12 cellular contexts compared by ENCODE assay signal in genomic region chr7:150983893-150984368, GRCh38. TPM values are rescaled to one million over a fixed set of nuclear protein-coding genes. Genes with fewer than 3 reads are reported as not detected.
DNase-seq lines count a peak whose midpoint lies in the region; ATAC-seq and TF ChIP-seq lines count a peak whose summit lies in the region.
"Had no signal": no experiment of that assay in that cellular context is flagged by ENCODE, and none has a peak within 500 bp of the region (broad histone marks: within the 10 kb centered on the region; RNA-seq: fewer than 3 reads in every experiment).

No MANE protein-coding gene starts in this region.

- in situ Hi-C loops in Caki2 (cut with HindIII; ENCODE audit: low pct_unique_long_range_greater_than_20kb, low sequenced_read_pairs) = no loop called here
- in situ Hi-C loops in IMR-90 (cut with MboI; ENCODE audit: low sequenced_read_pairs) = loop anchor here (25.0 kb wide), 1 partner anchor 572 kb away; a partner anchor contains a TSS

- peaks cover 34% of the 10 kb centered on the region for H3K27me3 ChIP-seq in IMR-90 (ENCODE audit: control insufficient read depth, insufficient read depth, low read length)
- H3K27me3 ChIP-seq in ovary = no peaks in the 10 kb centered on the region

- H4K20me1 ChIP-seq in IMR-90 (ENCODE audit: insufficient read depth, low read length) = no peaks in the 10 kb centered on the region; the same call in 1 of the 2 replicates

- TF ChIP-seq EP300 in ovary (IDR thresholded peaks at IDR 0.05) = no peak

- no peak overlapping the region for H2BK20ac ChIP-seq in IMR-90 (ENCODE audit: low read depth, low read length)

- H4K91ac ChIP-seq in IMR-90 (ENCODE audit: insufficient read depth, low read depth, low read length) = no peak overlapping the region

- no peak overlapping the region for H3K9ac ChIP-seq in IMR-90 (ENCODE audit: low read depth, low read length)

- no peak overlapping the region for H2BK120ac ChIP-seq in IMR-90 (ENCODE audit: low read depth, low read length)

- TF ChIP-seq RAD21 in IMR-90 (IDR thresholded peaks at IDR 0.05; ENCODE audit: low read length) = no peak

- intact Hi-C loops in IMR-90 (cut with micrococcal nuclease) (no loop called here), left colon (cut with DNase I, micrococcal nuclease) (loop anchor here (10.0 kb wide), 2 partner anchors 89 to 199 kb away; no protein-coding TSS in a partner anchor), ovary (cut with DNase I) (no loop called here)

- no peak overlapping the region for H4K8ac ChIP-seq in IMR-90 (ENCODE audit: low read depth in 2 of 2, low read length in 2 of 2)

- H3K56ac ChIP-seq in IMR-90 (ENCODE audit: extremely low read depth, insufficient read depth, low read length) = no peak overlapping the region

- no peak overlapping the region for H2BK5ac ChIP-seq in IMR-90 (ENCODE audit: low read depth, low read length, poor library complexity, severe bottlenecking)

- H3K14ac ChIP-seq in IMR-90 (replicated peaks; ENCODE audit: low read depth, low read length) = no peak overlapping the region

- no peaks in the 10 kb centered on the region for H3K79me1 ChIP-seq in IMR-90 (ENCODE audit: low read depth in 1 of 2, low read length in 2 of 2)

- no peak overlapping the region for H3K27ac ChIP-seq in IMR-90 (ENCODE audit: insufficient read depth, low read length)
- no peak overlapping the region for H3K27ac ChIP-seq in ovary

- dilution Hi-C loops in IMR-90 (cut with HindIII; ENCODE audit: low sequenced_read_pairs, unreplicated experiment) = no loop called here

- H3K9me3 ChIP-seq in IMR-90 (ENCODE audit: control insufficient read depth, insufficient read depth, low read length) (no peaks in the 10 kb centered on the region), ovary (no peaks in the 10 kb centered on the region)

- H2BK15ac ChIP-seq in IMR-90 (ENCODE audit: low read depth, low read length) = no peak overlapping the region

- no peak overlapping the region for H3K4me3 ChIP-seq in IMR-90 (ENCODE audit: insufficient read depth, low read depth, low read length)
- no peak overlapping the region for H3K4me3 ChIP-seq in ovary
- H3K4me3 ChIP-seq: smooth muscle cell had no signal

- TF ChIP-seq CTCF in IMR-90 (conservative IDR thresholded peaks at IDR 0.05; ENCODE audit: low read depth, low read length) = no peak
- no peak for TF ChIP-seq CTCF in ovary (IDR thresholded peaks at IDR 0.05)

- H2AK5ac ChIP-seq in IMR-90 (ENCODE audit: low read depth, low read length) = no peak overlapping the region

- no CpG with 5 or more reads among the region's 2 CpGs for WGBS in IMR-90 (ENCODE audit: extremely low coverage in 2 of 2, insufficient read length in 1 of 2), 2 experiments
- WGBS in ovary, 3 donors = 0 to 4% (median 3%) methylated on average over 2 of the region's 2 CpGs

- H3K36me3 ChIP-seq in IMR-90 (ENCODE audit: control insufficient read depth, insufficient read depth, low read length) (no peaks in the 10 kb centered on the region), ovary (no peaks in the 10 kb centered on the region)

- H4K5ac ChIP-seq in IMR-90 (ENCODE audit: low read depth, low read length) = no peak overlapping the region

- H2AFZ ChIP-seq in IMR-90 (replicated peaks; ENCODE audit: low read length, poor library complexity) = no peak overlapping the region

- H3K4me2 ChIP-seq in IMR-90 (ENCODE audit: low read depth, low read length) = no peak overlapping the region
- H3K4me2 ChIP-seq: smooth muscle cell had no signal

- H3K18ac ChIP-seq in IMR-90 (ENCODE audit: low read depth, low read length) = no peak overlapping the region

- no peak overlapping the region for H2AK9ac ChIP-seq in IMR-90 (replicated peaks; ENCODE audit: low read depth, low read length, poor library complexity)

- BruUV-seq in IMR-90 (replicated peaks; lab: Mats Ljungman, UMichigan) = no TSS peak

- ATAC-seq in IMR-90 (ENCODE audit: low read depth) = no peak
- ATAC-seq in left colon = peak; percentile 31
- ATAC-seq in HG02885 (IDR thresholded peaks at IDR 0.05; ENCODE audit: poor library complexity, unreplicated experiment) = no peak
- no peak for ATAC-seq in stimulated activated naive CD8-positive, alpha-beta T cell treated with anti-CD3 and anti-CD28 coated beads, Interleukin-15, Interleukin-2, amounts not matched to agents 100 U/mL and 50 U/mL, for 24 hours
- ATAC-seq: activated T-helper 17 cell treated with anti-CD3 and anti-CD28 coated beads, Interleukin-2, amount 50 U/mL, for 72 hours; left cardiac atrium had no signal

- DNase-seq in Caki2 (ENCODE audit: low read depth) (peak; percentile 39), IMR-90 (peak; percentile 31), amniotic epithelial cell (ENCODE audit: low read depth) (peak; percentile 32), left colon (peak in 1 of 2 donors; percentile 32), ovary (no peak), NCI-H748 (lab: John Stamatoyannopoulos, UW; ENCODE audit: unreplicated experiment) (no peak)
- DNase-seq in stimulated activated naive CD8-positive, alpha-beta T cell treated with anti-CD3 and anti-CD28 coated beads, Interleukin-15, Interleukin-2, amounts not matched to agents 100 U/mL and 50 U/mL, for 24 hours = no peak
- DNase-seq: GF-D8, left cardiac atrium had no signal

- CTCF ChIA-PET in IMR-90 (lab: Yijun Ruan, JAX) = interaction anchor here (1.6 to 3.2 kb wide), 3 partner anchors 21 to 86 kb away, joined by 5 to 18 read pairs (median 7); no protein-coding TSS in a partner anchor

- POLR2A ChIA-PET in IMR-90 (lab: Charles Lee; ENCODE audit: unreplicated experiment) = no interaction called here

- no peaks in the 10 kb centered on the region for H3K9me1 ChIP-seq in IMR-90 (ENCODE audit: insufficient read depth, low read length)

- TF ChIP-seq POLR2A in IMR-90 (IDR thresholded peaks at IDR 0.05; ENCODE audit: low read depth, low read length) (no peak), ovary (IDR thresholded peaks at IDR 0.05) (no peak)

- peaks cover 6% of the 10 kb centered on the region; the same call in 1 of the 2 replicates for H3K4me1 ChIP-seq in IMR-90 (ENCODE audit: control insufficient read depth, insufficient read depth, low read length)
- peaks cover 7% of the 10 kb centered on the region for H3K4me1 ChIP-seq in ovary (ENCODE audit: insufficient read depth)

- no peak overlapping the region for H3K23ac ChIP-seq in IMR-90 (ENCODE audit: low read depth, low read length)

- H3K4ac ChIP-seq in IMR-90 (ENCODE audit: low read depth, low read length) = no peak overlapping the region

TF ChIP-seq in IMR-90, 13 proteins besides CTCF, POLR2A, EP300 and RAD21:
- TF ChIP-seq MAFK (IDR thresholded peaks at IDR 0.05; ENCODE audit: low read depth, low read length) (peak; percentile 55; the same call in 1 of the 2 replicates), CEBPB (IDR thresholded peaks at IDR 0.05; ENCODE audit: low read depth, low read length) (no peak), BHLHE40 (IDR thresholded peaks at IDR 0.05; ENCODE audit: low read depth, low read length) (no peak)

RNA-seq across cellular contexts. Expression of gene KCNH2, which starts 5.8 kb away (rescaled TPM):
- 8.4 and 9.1 TPM in 2 replicates for total RNA-seq in Caki2 (2014; rRNA removed; shearing (Covaris generic); ENCODE audit: low replicate concordance)
- total RNA-seq in IMR-90 (2012; rRNA removed) (0.56 and 0.90 TPM in 2 replicates), left colon (10 to 100 TPM in 1 of 2 donors, under 1 TPM in 1; 0.92 to 10.4 TPM), ovary (10 to 100 TPM in 2 of 7 donors, 1 to 10 TPM in 5; 2.0 to 26.3 (median 8.0) TPM)
- polyA plus RNA-seq in IMR-90 (2012; rRNA removed) (1.6 and 2.1 TPM in 2 replicates), ovary (1 to 10 TPM; 3.0 to 5.0 TPM)
- polyA plus RNA-seq in IMR-90 (2012; cell fraction: cytosol; rRNA removed) = 0.74 and 2.5 TPM in 2 replicates
- polyA plus RNA-seq in IMR-90 (2012; cell fraction: nucleus; rRNA removed; ENCODE audit: low replicate concordance) = 1.2 and 2.0 TPM in 2 replicates

RNA-seq across cellular contexts. Expression of gene NOS3, which starts 6.9 kb away (rescaled TPM):
- 2.9 and 12.0 TPM in 2 replicates for total RNA-seq in Caki2 (2014; rRNA removed; shearing (Covaris generic); ENCODE audit: low replicate concordance)
- total RNA-seq in IMR-90 (2012; rRNA removed) (0.28 and 0.72 TPM in 2 replicates), left colon (1 to 10 TPM; 2.7 to 5.4 TPM), ovary (10 to 100 TPM in 1 of 7 donors, 1 to 10 TPM in 6; 2.9 to 26.0 (median 5.4) TPM)
- polyA plus RNA-seq in IMR-90 (2012; rRNA removed) (2.0 and 2.9 TPM in 2 replicates), ovary (1 to 10 TPM; 1.0 to 8.9 TPM)
- polyA plus RNA-seq in IMR-90 (2012; cell fraction: cytosol; rRNA removed) = 1.2 and 1.9 TPM in 2 replicates
- 1.0 and 3.3 TPM in 2 replicates for polyA plus RNA-seq in IMR-90 (2012; cell fraction: nucleus; rRNA removed; ENCODE audit: low replicate concordance)

RNA-seq across cellular contexts. Expression of gene ATG9B, which starts 40.4 kb away (rescaled TPM):
- 0.68 TPM in 1 of 2 replicates, not detected in the other for total RNA-seq in Caki2 (2014; rRNA removed; shearing (Covaris generic); ENCODE audit: low replicate concordance)
- 0.18 TPM in 1 of 2 replicates, not detected in the other for total RNA-seq in IMR-90 (2012; rRNA removed)
- 0.91 and 1.1 TPM in 2 replicates for polyA plus RNA-seq in IMR-90 (2012; rRNA removed)
- 0.22 and 0.49 TPM in 2 replicates for polyA plus RNA-seq in IMR-90 (2012; cell fraction: cytosol; rRNA removed)
- polyA plus RNA-seq in IMR-90 (2012; cell fraction: nucleus; rRNA removed; ENCODE audit: low replicate concordance) = 3.2 and 5.6 TPM in 2 replicates
- total RNA-seq in left colon = under 1 TPM in 1 of 2 donors, not detected in 1; 0.22 TPM
- 1 to 10 TPM in 1 of 7 donors, under 1 TPM in 6; 0.18 to 1.0 (median 0.40) TPM for total RNA-seq in ovary
- under 1 TPM; 0.03 to 0.19 TPM for polyA plus RNA-seq in ovary

RNA-seq across cellular contexts. Expression of gene ABCB8, which starts 44.3 kb away (rescaled TPM):
- total RNA-seq in Caki2 (2014; rRNA removed; shearing (Covaris generic); ENCODE audit: low replicate concordance) = 19.6 and 31.5 TPM in 2 replicates
- total RNA-seq in IMR-90 (2012; rRNA removed) (14.7 and 16.3 TPM in 2 replicates), left colon (10 to 100 TPM; 25.3 to 40.0 TPM), ovary (10 to 100 TPM; 15.5 to 45.2 (median 29.1) TPM)
- polyA plus RNA-seq in IMR-90 (2012; rRNA removed) (26.8 and 27.5 TPM in 2 replicates), ovary (10 to 100 TPM in 1 of 2 donors, 1 to 10 TPM in 1; 6.1 to 14.7 TPM)
- 13.0 and 25.1 TPM in 2 replicates for polyA plus RNA-seq in IMR-90 (2012; cell fraction: cytosol; rRNA removed)
- polyA plus RNA-seq in IMR-90 (2012; cell fraction: nucleus; rRNA removed; ENCODE audit: low replicate concordance) = 62.3 and 128 TPM in 2 replicates

Comparison
In these comparisons a context has a peak if more than half of its experiments do, and no peak if none do; other contexts are left out.
1. DNase-seq: peak in Caki2 (single experiment), IMR-90 (single experiment) and amniotic epithelial cell (single experiment); none in ovary (0 of 5), stimulated activated naive CD8-positive, alpha-beta T cell treated with anti-CD3 and anti-CD28 coated beads, Interleukin-15, Interleukin-2, amounts not matched to agents 100 U/mL and 50 U/mL, for 24 hours (single experiment) and NCI-H748 (single experiment).
2. intact Hi-C loops: an anchor here in left colon (10.0 kb wide); none called in IMR-90 and ovary.